23 cellular contexts compared by ENCODE assay signal in the genomic region with DNA sequence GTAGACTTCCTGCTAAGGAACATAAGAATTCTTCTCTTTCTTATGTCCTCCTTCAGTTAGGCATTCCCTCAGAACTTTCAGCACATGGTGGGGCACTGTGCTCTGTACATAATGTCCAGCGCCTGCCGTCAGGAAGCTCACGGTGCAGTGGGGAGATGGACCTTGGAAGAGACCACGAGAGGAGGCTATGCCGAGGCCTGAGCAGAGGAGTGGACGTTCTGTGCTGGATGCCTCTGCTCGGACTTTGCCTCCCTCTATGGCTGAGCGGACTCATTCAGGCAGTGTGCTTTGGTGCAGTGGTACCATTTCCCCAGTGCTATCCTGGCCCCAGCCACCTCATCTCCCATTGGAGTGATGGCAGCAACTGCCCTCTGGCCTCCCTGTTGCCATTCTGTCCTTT.
DNase-seq lines count a peak whose midpoint lies in the region; ATAC-seq, FAIRE-seq and TF ChIP-seq lines count a peak whose summit lies in the region.
"Had no signal": no experiment of that assay in that cellular context is flagged by ENCODE, and none has a peak within 500 bp of the region (broad histone marks: within the 10 kb centered on the region; RNA-seq: fewer than 3 reads in every experiment).

No MANE protein-coding gene starts in this region.

- no peak for TF ChIP-seq RAD21 in HepG2 (CRISPR knock-in tag; IDR thresholded peaks at IDR 0.05)

- peaks cover 15% of the 10 kb centered on the region for H3K9me3 ChIP-seq in SJCRH30 (replicated peaks)
- H3K9me3 ChIP-seq in HepG2 (ENCODE audit: low read length) = peaks cover 15% of the 10 kb centered on the region

- 82% methylated on average over 8 of the region's 8 CpGs for WGBS in HepG2 (ENCODE audit: low lambda C conversion rate)

- H3K4me1 Mint-ChIP-seq in Calu3 (ENCODE audit: low read depth, unreplicated experiment) (peaks cover 10% of the 10 kb centered on the region), progenitor cell of endocrine pancreas (ENCODE audit: low read depth) (peaks cover 2% of the 10 kb centered on the region)

- H3K36me3 Mint-ChIP-seq in Calu3 (ENCODE audit: insufficient read depth, unreplicated experiment) (no peaks in the 10 kb centered on the region), progenitor cell of endocrine pancreas (ENCODE audit: insufficient read depth) (peaks cover 3% of the 10 kb centered on the region)

- H3K9ac ChIP-seq in HepG2 (ENCODE audit: insufficient read depth, low read depth, low read length) = no peak overlapping the region
- H3K9ac ChIP-seq: BLaER1 had no signal

- in situ Hi-C loops in HepG2 (cut with HindIII; ENCODE audit: extremely low pct_ligation_motif_present, low pct_unique_long_range_greater_than_20kb) = no loop called here

- H4K20me1 ChIP-seq in HepG2 (ENCODE audit: insufficient read depth, low read length) = no peaks in the 10 kb centered on the region

- H3K4me3 ChIP-seq in SJCRH30 (no peak overlapping the region), HepG2 (replicated peaks in 1 of 3; ENCODE audit: insufficient read depth in 1 of 3, low read depth in 2 of 3, low read length in 3 of 3) (no peak overlapping the region)
- H3K4me3 ChIP-seq: BLaER1 had no signal

- TF ChIP-seq POLR2A in HepG2 (IDR thresholded peaks at IDR 0.05; ENCODE audit: insufficient read depth in 1 of 2, low read depth in 2 of 2, low read length in 2 of 2) = no peak

- no peak for TF ChIP-seq EP300 in HepG2 (IDR thresholded peaks at IDR 0.05; ENCODE audit: low read depth in 2 of 2, low read length in 2 of 2)
- no peak for TF ChIP-seq EP300 in HepG2 (CRISPR knock-in tag; IDR thresholded peaks at IDR 0.05; ENCODE audit: borderline replicate concordance)

- no peaks in the 10 kb centered on the region for H3K27me3 Mint-ChIP-seq in Calu3 (ENCODE audit: unreplicated experiment)
- H3K27me3 Mint-ChIP-seq in progenitor cell of endocrine pancreas = no peaks in the 10 kb centered on the region
- H3K27me3 Mint-ChIP-seq: CD4-positive, alpha-beta memory T cell had no signal

- H3K9me3 Mint-ChIP-seq in Calu3 (ENCODE audit: low read depth, unreplicated experiment) (peaks cover 7% of the 10 kb centered on the region), progenitor cell of endocrine pancreas (ENCODE audit: low read depth) (peaks cover 6% of the 10 kb centered on the region)

- DNase-seq in Calu3 (no peak), SJCRH30 (no peak), HepG2 (ENCODE audit: low spot score) (no peak), progenitor cell of endocrine pancreas (ENCODE audit: low spot score, unreplicated experiment) (peak; percentile 0), C1 segment of cervical spinal cord (lab: John Stamatoyannopoulos, UW) (no peak), NCI-H446 (lab: John Stamatoyannopoulos, UW) (no peak)
- DNase-seq: CD4-positive, alpha-beta memory T cell; COR-L47; HCEC 1CT; Karpas-422; NCI-H1092; NCI-H1436; NCI-H187; NCI-H2081 treated with DMSO at 0.1 percent for 48 hours; NCI-H2171; NCI-H345; NCI-H748 treated with DMSO at 0.1 percent for 48 hours; PC-3 had no signal

- no peak overlapping the region for H3K4me3 Mint-ChIP-seq in Calu3 (ENCODE audit: low read depth, unreplicated experiment)
- H3K4me3 Mint-ChIP-seq in progenitor cell of endocrine pancreas (ENCODE audit: low read depth) = no peak overlapping the region
- H3K4me3 Mint-ChIP-seq: CD4-positive, alpha-beta memory T cell had no signal

- H3K4me2 ChIP-seq in HepG2 (ENCODE audit: low read depth, low read length) = no peak overlapping the region
- H3K4me2 ChIP-seq: BLaER1 had no signal

- H3K27ac Mint-ChIP-seq in Calu3 (ENCODE audit: unreplicated experiment) (peak overlapping the region; percentile 97), progenitor cell of endocrine pancreas (no peak overlapping the region)
- H3K27ac Mint-ChIP-seq: CD4-positive, alpha-beta memory T cell had no signal

- ATAC-seq in HepG2 (peak; percentile 79), GM19035 (IDR thresholded peaks at IDR 0.05; ENCODE audit: unreplicated experiment) (no peak)
- ATAC-seq: PC-3 had no signal

- H3K27ac ChIP-seq in SJCRH30 (peak overlapping the region; percentile 32), HepG2 (ENCODE audit: extremely low read length, insufficient read depth, low read length) (no peak overlapping the region)
- H3K27ac ChIP-seq: BLaER1 had no signal

- H3K36me3 ChIP-seq in SJCRH30 (no peaks in the 10 kb centered on the region), HepG2 (replicated peaks in 1 of 2; ENCODE audit: control insufficient read depth in 1 of 2, insufficient read depth in 2 of 2, low read length in 2 of 2) (peaks cover 2 to 12% of the 10 kb centered on the region in 2 experiments; a peak in 2 of 5 replicates)

- BruUV-seq in Calu3 (replicated peaks; lab: Mats Ljungman, UMichigan) (no TSS peak), HepG2 (replicated peaks; lab: Mats Ljungman, UMichigan) (no TSS peak)

- FAIRE-seq in HepG2 (lab: Jason Lieb, UNC) = no peak
- FAIRE-seq: A204.1, G401.6, H1 had no signal

- TF ChIP-seq CTCF in Calu3 (IDR thresholded peaks at IDR 0.05; ENCODE audit: unreplicated experiment) (no peak), HepG2 (CRISPR knock-in tag; IDR thresholded peaks at IDR 0.05) (no peak), progenitor cell of endocrine pancreas (IDR thresholded peaks at IDR 0.05; ENCODE audit: unreplicated experiment) (no peak)

- H2AFZ ChIP-seq in HepG2 (ENCODE audit: low read length) = no peak overlapping the region

- intact Hi-C loops in Calu3 (cut with micrococcal nuclease; ENCODE audit: unreplicated experiment) = no loop called here
- intact Hi-C loops in HepG2 (cut with micrococcal nuclease; ENCODE audit: unreplicated experiment) = no loop called here

- POLR2A ChIA-PET in HepG2 (lab: Yijun Ruan, JAX) = no interaction called here

- H3K79me2 ChIP-seq in HepG2 (ENCODE audit: insufficient read depth, low read length) = no peaks in the 10 kb centered on the region

- H3K27me3 ChIP-seq in SJCRH30 (no peaks in the 10 kb centered on the region), HepG2 (ENCODE audit: control insufficient read depth in 1 of 2, insufficient read depth in 2 of 2, low read length in 2 of 2) (no peaks in the 10 kb centered on the region)
- H3K27me3 ChIP-seq: BLaER1 had no signal

- peaks cover 19% of the 10 kb centered on the region for H3K4me1 ChIP-seq in SJCRH30
- H3K4me1 ChIP-seq in HepG2 (ENCODE audit: insufficient read depth, low read length) = peaks cover 21% of the 10 kb centered on the region

- CTCF ChIA-PET in Calu3 (lab: Charles Lee) (no interaction called here), HepG2 (lab: Yijun Ruan, JAX; ENCODE audit: low intra/inter-chr PET ratio, low total read pairs) (no interaction called here)

TF ChIP-seq in HepG2, 621 proteins besides CTCF, POLR2A, EP300 and RAD21 (continues in another document):
- TF ChIP-seq ZBTB38 (CRISPR knock-in tag; IDR thresholded peaks at IDR 0.05) (peak; percentile 76), ZNF12 (CRISPR knock-in tag; IDR thresholded peaks at IDR 0.05) (no peak), ZKSCAN8 (CRISPR knock-in tag; IDR thresholded peaks at IDR 0.05; ENCODE audit: borderline replicate concordance) (no peak), DR1 (CRISPR knock-in tag; IDR thresholded peaks at IDR 0.05) (no peak), ZSCAN12 (CRISPR knock-in tag; IDR thresholded peaks at IDR 0.05) (no peak), AHR (CRISPR knock-in tag; IDR thresholded peaks at IDR 0.05) (no peak), HNF4A (CRISPR knock-in tag; IDR thresholded peaks at IDR 0.05) (0 out of 2 replicates have a peak, but pooled peaks have one; percentile 23), MLLT10 (CRISPR knock-in tag; IDR thresholded peaks at IDR 0.05) (no peak), KDM2A (CRISPR knock-in tag; IDR thresholded peaks at IDR 0.05; ENCODE audit: borderline replicate concordance, low read depth) (no peak), KAT8 (CRISPR knock-in tag; IDR thresholded peaks at IDR 0.05) (no peak), KMT2A (CRISPR knock-in tag; IDR thresholded peaks at IDR 0.05) (no peak)
- TF ChIP-seq, protein P1, sequence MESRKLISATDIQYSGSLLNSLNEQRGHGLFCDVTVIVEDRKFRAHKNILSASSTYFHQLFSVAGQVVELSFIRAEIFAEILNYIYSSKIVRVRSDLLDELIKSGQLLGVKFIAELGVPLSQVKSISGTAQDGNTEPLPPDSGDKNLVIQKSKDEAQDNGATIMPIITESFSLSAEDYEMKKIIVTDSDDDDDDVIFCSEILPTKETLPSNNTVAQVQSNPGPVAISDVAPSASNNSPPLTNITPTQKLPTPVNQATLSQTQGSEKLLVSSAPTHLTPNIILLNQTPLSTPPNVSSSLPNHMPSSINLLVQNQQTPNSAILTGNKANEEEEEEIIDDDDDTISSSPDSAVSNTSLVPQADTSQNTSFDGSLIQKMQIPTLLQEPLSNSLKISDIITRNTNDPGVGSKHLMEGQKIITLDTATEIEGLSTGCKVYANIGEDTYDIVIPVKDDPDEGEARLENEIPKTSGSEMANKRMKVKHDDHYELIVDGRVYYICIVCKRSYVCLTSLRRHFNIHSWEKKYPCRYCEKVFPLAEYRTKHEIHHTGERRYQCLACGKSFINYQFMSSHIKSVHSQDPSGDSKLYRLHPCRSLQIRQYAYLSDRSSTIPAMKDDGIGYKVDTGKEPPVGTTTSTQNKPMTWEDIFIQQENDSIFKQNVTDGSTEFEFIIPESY (CRISPR knock-in tag; IDR thresholded peaks at IDR 0.05) = peak; percentile 26; the same call in 1 of the 2 replicates
- TF ChIP-seq, protein P2, sequence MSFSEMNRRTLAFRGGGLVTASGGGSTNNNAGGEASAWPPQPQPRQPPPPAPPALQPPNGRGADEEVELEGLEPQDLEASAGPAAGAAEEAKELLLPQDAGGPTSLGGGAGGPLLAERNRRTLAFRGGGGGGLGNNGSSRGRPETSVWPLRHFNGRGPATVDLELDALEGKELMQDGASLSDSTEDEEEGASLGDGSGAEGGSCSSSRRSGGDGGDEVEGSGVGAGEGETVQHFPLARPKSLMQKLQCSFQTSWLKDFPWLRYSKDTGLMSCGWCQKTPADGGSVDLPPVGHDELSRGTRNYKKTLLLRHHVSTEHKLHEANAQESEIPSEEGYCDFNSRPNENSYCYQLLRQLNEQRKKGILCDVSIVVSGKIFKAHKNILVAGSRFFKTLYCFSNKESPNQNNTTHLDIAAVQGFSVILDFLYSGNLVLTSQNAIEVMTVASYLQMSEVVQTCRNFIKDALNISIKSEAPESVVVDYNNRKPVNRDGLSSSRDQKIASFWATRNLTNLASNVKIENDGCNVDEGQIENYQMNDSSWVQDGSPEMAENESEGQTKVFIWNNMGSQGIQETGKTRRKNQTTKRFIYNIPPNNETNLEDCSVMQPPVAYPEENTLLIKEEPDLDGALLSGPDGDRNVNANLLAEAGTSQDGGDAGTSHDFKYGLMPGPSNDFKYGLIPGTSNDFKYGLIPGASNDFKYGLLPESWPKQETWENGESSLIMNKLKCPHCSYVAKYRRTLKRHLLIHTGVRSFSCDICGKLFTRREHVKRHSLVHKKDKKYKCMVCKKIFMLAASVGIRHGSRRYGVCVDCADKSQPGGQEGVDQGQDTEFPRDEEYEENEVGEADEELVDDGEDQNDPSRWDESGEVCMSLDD (CRISPR knock-in tag; IDR thresholded peaks at IDR 0.05; ENCODE audit: borderline replicate concordance) = no peak
